9 cellular contexts compared by ENCODE assay signal in the genomic region with DNA sequence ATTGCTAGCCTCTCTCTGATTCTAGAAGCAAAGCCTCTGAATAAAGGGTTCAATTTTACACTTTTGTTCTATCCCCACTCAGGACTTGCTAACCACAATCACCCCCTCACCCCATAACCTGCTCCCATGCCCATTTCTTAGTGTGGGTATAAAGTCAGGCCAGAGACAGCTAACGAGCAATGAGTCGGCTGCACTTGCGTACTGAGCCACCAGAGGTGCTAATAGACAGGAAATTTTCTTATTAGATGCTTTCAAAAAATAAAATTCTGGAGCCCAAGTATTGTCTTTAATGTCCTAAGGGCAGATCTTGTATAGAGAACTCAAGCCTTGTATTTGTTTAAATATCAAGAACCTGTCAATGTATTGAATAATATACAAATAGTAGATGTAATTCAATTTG.
A peak's percentile ranks its signal among the peaks of the same experiment; 100 is the strongest.
DNase-seq lines count a peak whose midpoint lies in the region; ATAC-seq and TF ChIP-seq lines count a peak whose summit lies in the region.
"Had no signal": no experiment of that assay in that cellular context is flagged by ENCODE, and none has a peak within 500 bp of the region (broad histone marks: within the 10 kb centered on the region; RNA-seq: fewer than 3 reads in every experiment).

No MANE protein-coding gene starts in this region.

- no peaks in the 10 kb centered on the region for H4K20me1 ChIP-seq in DOHH2 (ENCODE audit: control insufficient read depth, insufficient read depth, low read depth, low read length)

- ATAC-seq in GM21360 (IDR thresholded peaks at IDR 0.05; ENCODE audit: unreplicated experiment) (peak; percentile 71), foreskin keratinocyte (peak; percentile 51)
- ATAC-seq in activated naive CD4-positive, alpha-beta T cell treated with anti-CD3 and anti-CD28 coated beads, Interleukin-2, amount 50 U/mL, for 72 hours, result no peak

- H3K9me2 ChIP-seq in DOHH2 (replicated peaks; ENCODE audit: control insufficient read depth, low read length), result no peaks in the 10 kb centered on the region

- no peak overlapping the region for H3K27ac Mint-ChIP-seq in activated naive CD4-positive, alpha-beta T cell treated with anti-CD3 and anti-CD28 coated beads, Interleukin-2, amount 50 U/mL, for 72 hours

- TF ChIP-seq CTCF in DOHH2 (IDR thresholded peaks at IDR 0.05; ENCODE audit: low read depth, low read length, poor library complexity, severe bottlenecking), result peak; percentile 35
- peak; percentile 44 for TF ChIP-seq CTCF in LNCAP (IDR thresholded peaks at IDR 0.05)
- peak; percentile 42 for TF ChIP-seq CTCF in foreskin keratinocyte (conservative IDR thresholded peaks at IDR 0.05)

- DNase-seq in foreskin keratinocyte (peak in 1 of 2 donors; percentile 2), NCI-H1436 treated with DMSO at 0.1 percent for 48 hours (lab: John Stamatoyannopoulos, UW) (no peak)
- no peak for DNase-seq in activated T-cell treated with anti-CD3 and anti-CD28 coated beads, Interleukin-2, amount 50 U/mL, for 1 hour
- DNase-seq in activated naive CD4-positive, alpha-beta T cell treated with anti-CD3 and anti-CD28 coated beads, Interleukin-2, amount 50 U/mL, for 72 hours (ENCODE audit: low spot score in 2 of 2), result no peak
- no peak for DNase-seq in stimulated activated CD4-positive, alpha-beta T cell treated with anti-CD3 and anti-CD28 coated beads, Interleukin-2, amount 100 ng/mL, for 48 hours
- DNase-seq: NCI-H2227 treated with DMSO at 0.1 percent for 48 hours had no signal

- H3K4me3 ChIP-seq in DOHH2 (ENCODE audit: low read length), result no peak overlapping the region

- no peaks in the 10 kb centered on the region for H3K36me3 Mint-ChIP-seq in activated naive CD4-positive, alpha-beta T cell treated with anti-CD3 and anti-CD28 coated beads, Interleukin-2, amount 50 U/mL, for 72 hours

- H3K9me3 Mint-ChIP-seq in activated naive CD4-positive, alpha-beta T cell treated with anti-CD3 and anti-CD28 coated beads, Interleukin-2, amount 50 U/mL, for 72 hours, result peaks cover 0 to 13% of the 10 kb centered on the region in 2 donors

- H3K27ac ChIP-seq in DOHH2 (ENCODE audit: low read depth, low read length), result no peak overlapping the region
- no peak overlapping the region for H3K27ac ChIP-seq in foreskin keratinocyte

- H3K4me1 ChIP-seq in DOHH2 (ENCODE audit: control insufficient read depth, low read length) (no peaks in the 10 kb centered on the region), foreskin keratinocyte (no peaks in the 10 kb centered on the region)

- H3K79me2 ChIP-seq in DOHH2 (ENCODE audit: control insufficient read depth, low read length), result no peaks in the 10 kb centered on the region

- no peaks in the 10 kb centered on the region for H3K36me3 ChIP-seq in DOHH2 (ENCODE audit: control insufficient read depth, low read length)

- H3K27me3 ChIP-seq in DOHH2 (ENCODE audit: control insufficient read depth, low read length) (no peaks in the 10 kb centered on the region), foreskin keratinocyte (no peaks in the 10 kb centered on the region)

- no peaks in the 10 kb centered on the region for H3F3A ChIP-seq in DOHH2 (ENCODE audit: control insufficient read depth, insufficient read depth)

- H3K9me3 ChIP-seq in DOHH2 (ENCODE audit: control insufficient read depth, insufficient read depth, low read length), result no peaks in the 10 kb centered on the region

- no peak overlapping the region for H3K4me2 ChIP-seq in DOHH2 (ENCODE audit: low read length)

Comparison
In these comparisons a context has a peak if more than half of its experiments do, and no peak if none do; other contexts are left out.
1. ATAC-seq: peak in GM21360 (single experiment) and foreskin keratinocyte (single experiment); none in activated naive CD4-positive, alpha-beta T cell treated with anti-CD3 and anti-CD28 coated beads, Interleukin-2, amount 50 U/mL, for 72 hours (0 of 2).
2. Peak in every context shown above with its lines, with median percentiles within 50 percentile points of each other: CTCF ChIP-seq.